1 cellular context compared by ENCODE assay signal in the genomic region with DNA sequence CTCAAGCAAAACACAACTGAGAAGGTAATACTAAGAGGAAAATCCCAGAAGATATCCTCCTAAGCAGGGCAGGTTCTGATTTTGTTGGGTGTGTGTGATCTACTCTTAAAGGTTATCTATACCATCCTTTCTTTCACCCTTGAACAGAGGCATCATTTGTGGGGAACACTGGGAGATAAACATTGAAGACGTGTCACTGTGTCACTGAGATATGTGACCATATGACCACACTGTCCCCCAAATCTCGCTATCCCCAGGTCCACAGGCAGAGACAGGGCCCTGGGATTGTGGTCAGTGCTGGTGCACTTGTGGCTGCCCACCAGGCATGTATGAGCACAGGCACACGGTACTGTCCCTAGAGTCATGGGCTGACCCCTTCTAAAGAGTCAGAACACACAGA.
A peak's percentile ranks its signal among the peaks of the same experiment; 100 is the strongest.
TF ChIP-seq lines count a peak whose summit lies in the region.

No MANE protein-coding gene starts in this region.

TF ChIP-seq in K562, 482 proteins besides CTCF, POLR2A, EP300 and RAD21 (continued from another document):
- TF ChIP-seq, protein P1, sequence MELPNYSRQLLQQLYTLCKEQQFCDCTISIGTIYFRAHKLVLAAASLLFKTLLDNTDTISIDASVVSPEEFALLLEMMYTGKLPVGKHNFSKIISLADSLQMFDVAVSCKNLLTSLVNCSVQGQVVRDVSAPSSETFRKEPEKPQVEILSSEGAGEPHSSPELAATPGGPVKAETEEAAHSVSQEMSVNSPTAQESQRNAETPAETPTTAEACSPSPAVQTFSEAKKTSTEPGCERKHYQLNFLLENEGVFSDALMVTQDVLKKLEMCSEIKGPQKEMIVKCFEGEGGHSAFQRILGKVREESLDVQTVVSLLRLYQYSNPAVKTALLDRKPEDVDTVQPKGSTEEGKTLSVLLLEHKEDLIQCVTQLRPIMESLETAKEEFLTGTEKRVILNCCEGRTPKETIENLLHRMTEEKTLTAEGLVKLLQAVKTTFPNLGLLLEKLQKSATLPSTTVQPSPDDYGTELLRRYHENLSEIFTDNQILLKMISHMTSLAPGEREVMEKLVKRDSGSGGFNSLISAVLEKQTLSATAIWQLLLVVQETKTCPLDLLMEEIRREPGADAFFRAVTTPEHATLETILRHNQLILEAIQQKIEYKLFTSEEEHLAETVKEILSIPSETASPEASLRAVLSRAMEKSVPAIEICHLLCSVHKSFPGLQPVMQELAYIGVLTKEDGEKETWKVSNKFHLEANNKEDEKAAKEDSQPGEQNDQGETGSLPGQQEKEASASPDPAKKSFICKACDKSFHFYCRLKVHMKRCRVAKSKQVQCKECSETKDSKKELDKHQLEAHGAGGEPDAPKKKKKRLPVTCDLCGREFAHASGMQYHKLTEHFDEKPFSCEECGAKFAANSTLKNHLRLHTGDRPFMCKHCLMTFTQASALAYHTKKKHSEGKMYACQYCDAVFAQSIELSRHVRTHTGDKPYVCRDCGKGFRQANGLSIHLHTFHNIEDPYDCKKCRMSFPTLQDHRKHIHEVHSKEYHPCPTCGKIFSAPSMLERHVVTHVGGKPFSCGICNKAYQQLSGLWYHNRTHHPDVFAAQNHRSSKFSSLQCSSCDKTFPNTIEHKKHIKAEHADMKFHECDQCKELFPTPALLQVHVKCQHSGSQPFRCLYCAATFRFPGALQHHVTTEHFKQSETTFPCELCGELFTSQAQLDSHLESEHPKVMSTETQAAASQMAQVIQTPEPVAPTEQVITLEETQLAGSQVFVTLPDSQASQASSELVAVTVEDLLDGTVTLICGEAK (IDR thresholded peaks at IDR 0.05), result no peak
- TF ChIP-seq, protein P1 (CRISPR knock-in tag; IDR thresholded peaks at IDR 0.05), result no peak
- peak; percentile 61 for TF ChIP-seq TEAD4 (IDR thresholded peaks at IDR 0.05; ENCODE audit: low read length)
- TF ChIP-seq TEAD4 (CRISPR knock-in tag; IDR thresholded peaks at IDR 0.05; ENCODE audit: borderline replicate concordance), result no peak
- TF ChIP-seq CBX1 (IDR thresholded peaks at IDR 0.05; ENCODE audit: low read depth), result no peak
- no peak for TF ChIP-seq SMAD4 (CRISPR knock-in tag; conservative IDR thresholded peaks at IDR 0.05)
- TF ChIP-seq CBFA2T2 (conservative IDR thresholded peaks at IDR 0.05), result peak; percentile 59
- TF ChIP-seq NELFE (IDR thresholded peaks at IDR 0.05; ENCODE audit: insufficient read depth, insufficient read length), result no peak
- 0 out of 2 replicates have a peak, but pooled peaks have one; percentile 7 for TF ChIP-seq ARID1B (IDR thresholded peaks at IDR 0.05)
- no peak for TF ChIP-seq KLF6 (CRISPR knock-in tag; IDR thresholded peaks at IDR 0.05; ENCODE audit: borderline replicate concordance)
- TF ChIP-seq GATAD2A (IDR thresholded peaks at IDR 0.05), result no peak
- no peak for TF ChIP-seq CTCFL (IDR thresholded peaks at IDR 0.05; ENCODE audit: borderline replicate concordance, insufficient read depth, low read depth, low read length, poor library complexity, severe bottlenecking)
- no peak for TF ChIP-seq SIX5 (IDR thresholded peaks at IDR 0.05; ENCODE audit: borderline replicate concordance in 1 of 2, insufficient read depth in 1 of 2, low read depth in 1 of 2, low read length in 2 of 2)
- no peak for TF ChIP-seq NEUROD1 (IDR thresholded peaks at IDR 0.05; ENCODE audit: borderline replicate concordance, low read depth, low read length, partially characterized antibody)
- peak; percentile 43; the same call in 1 of the 2 replicates for TF ChIP-seq TAL1 (IDR thresholded peaks at IDR 0.05)
- TF ChIP-seq HNRNPK (IDR thresholded peaks at IDR 0.05; ENCODE audit: low read depth, low read length, poor library complexity, severe bottlenecking), result no peak
- no peak for TF ChIP-seq NUFIP1 (IDR thresholded peaks at IDR 0.05; ENCODE audit: partially characterized antibody)
- TF ChIP-seq FOXM1 (IDR thresholded peaks at IDR 0.05; ENCODE audit: low read depth), result no peak
- TF ChIP-seq FOXM1 (CRISPR knock-in tag; IDR thresholded peaks at IDR 0.05; ENCODE audit: low read depth), result no peak
- no peak for TF ChIP-seq ZNF408 (CRISPR knock-in tag; IDR thresholded peaks at IDR 0.05; ENCODE audit: low read depth)
- TF ChIP-seq FUS (optimal IDR thresholded peaks at IDR 0.05; ENCODE audit: low read depth, low read length), result no peak
- no peak for TF ChIP-seq FOXP1 (CRISPR knock-in tag; IDR thresholded peaks at IDR 0.05)
- TF ChIP-seq CBFA2T3 (IDR thresholded peaks at IDR 0.05), result peak; percentile 77
- no peak for TF ChIP-seq BCOR (IDR thresholded peaks at IDR 0.05)
TF ChIP-seq in K562: peak in this region for 8.
